ENCODE assay signal across 2 cellular contexts in genomic region chr2:12979066-12979465, GRCh38.
A peak's percentile ranks its signal among the peaks of the same experiment; 100 is the strongest.
TF ChIP-seq lines count a peak whose summit lies in the region.

No MANE protein-coding gene starts in this region.

TF ChIP-seq in IMR-90, 13 proteins besides CTCF, POLR2A, EP300 and RAD21:
- TF ChIP-seq NFE2L2 (IDR thresholded peaks at IDR 0.05; ENCODE audit: low read depth, low read length) (no peak), CEBPB (IDR thresholded peaks at IDR 0.05; ENCODE audit: low read depth, low read length) (peak; percentile 49; the same call in 1 of the 2 replicates)

TF ChIP-seq in H1, 55 proteins besides CTCF, POLR2A, EP300 and RAD21:
- TF ChIP-seq HDAC6 (IDR thresholded peaks at IDR 0.05; ENCODE audit: low read depth, low read length) (no peak), CEBPB (IDR thresholded peaks at IDR 0.05; ENCODE audit: low read depth, low read length) (peak; percentile 42; the same call in 1 of the 2 replicates), USF2 (IDR thresholded peaks at IDR 0.05; ENCODE audit: low read length) (no peak)
